In the genomic region with DNA sequence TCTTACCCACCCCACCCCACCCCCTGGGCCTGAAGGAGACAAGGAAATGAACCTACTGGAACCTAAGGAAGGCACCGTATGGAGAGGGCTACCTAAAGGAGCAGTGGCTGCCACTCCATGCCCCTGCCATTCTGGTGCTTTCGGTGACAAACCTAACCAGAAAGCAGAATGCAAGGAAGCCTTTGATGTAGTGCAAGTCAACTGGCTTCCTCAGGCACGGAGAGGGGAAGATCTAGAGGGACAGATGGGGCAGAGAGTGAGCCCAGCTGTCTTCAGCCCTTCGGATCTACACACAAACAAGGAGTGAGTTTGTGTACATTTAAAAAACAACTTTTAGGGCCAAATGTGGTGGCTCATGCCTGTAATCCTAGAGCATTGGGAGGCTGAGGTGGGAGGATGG, we compare ENCODE assay signal across 19 cellular contexts. TPM values are rescaled to one million over a fixed set of nuclear protein-coding genes. Genes with fewer than 3 reads are reported as not detected.
DNase-seq lines count a peak whose midpoint lies in the region; ATAC-seq and TF ChIP-seq lines count a peak whose summit lies in the region.
"Had no signal": no experiment of that assay in that cellular context is flagged by ENCODE, and none has a peak within 500 bp of the region (broad histone marks: within the 10 kb centered on the region; RNA-seq: fewer than 3 reads in every experiment).

No MANE protein-coding gene starts in this region.

- TF ChIP-seq POLR2A in spleen (IDR thresholded peaks at IDR 0.05) = no peak

- TF ChIP-seq CTCF in spleen (IDR thresholded peaks at IDR 0.05 in 8 of 11, conservative IDR thresholded peaks at IDR 0.05 in 3 of 11) (no peak), GM23338 (conservative IDR thresholded peaks at IDR 0.05; ENCODE audit: low read depth in 2 of 2) (no peak), endothelial cell (IDR thresholded peaks at IDR 0.05; ENCODE audit: unreplicated experiment) (no peak)

- H3K36me3 Mint-ChIP-seq in IgD-negative memory B cell (peaks cover 4% of the 10 kb centered on the region), GM23338 (ENCODE audit: low read depth) (no peaks in the 10 kb centered on the region), endothelial cell (ENCODE audit: low read depth, unreplicated experiment) (peaks cover 9% of the 10 kb centered on the region)
- peaks cover 80% of the 10 kb centered on the region for H3K36me3 Mint-ChIP-seq in activated T-helper 2 cell treated with anti-CD3 and anti-CD28 coated beads, Interferon-gamma antibody, Interleukin-2, Interleukin-4, amounts not matched to agents 10 μg/mL and 5 μg/mL and 100 μg/mL, durations not matched to agents 14 hours and 24 hours and 36 hours (ENCODE audit: low read depth)

- no peaks in the 10 kb centered on the region for H3K27me3 Mint-ChIP-seq in IgD-negative memory B cell
- H3K27me3 Mint-ChIP-seq in activated T-helper 2 cell treated with anti-CD3 and anti-CD28 coated beads, Interferon-gamma antibody, Interleukin-2, Interleukin-4, amounts not matched to agents 10 μg/mL and 5 μg/mL and 100 μg/mL, durations not matched to agents 14 hours and 24 hours and 36 hours (ENCODE audit: low read depth) = no peaks in the 10 kb centered on the region
- H3K27me3 Mint-ChIP-seq in GM23338 (ENCODE audit: insufficient read depth, low read depth, poor library complexity) = no peaks in the 10 kb centered on the region
- no peaks in the 10 kb centered on the region for H3K27me3 Mint-ChIP-seq in endothelial cell (ENCODE audit: unreplicated experiment)

- WGBS in spleen, 5 donors = 57 to 80% (median 69%) methylated on average over 4 of the region's 4 CpGs

- no peak overlapping the region for H2AFZ ChIP-seq in GM23338

- no peaks in the 10 kb centered on the region for H4K20me1 ChIP-seq in GM23338 (replicated peaks; ENCODE audit: insufficient read depth)
- H4K20me1 ChIP-seq: BLaER1 treated with 17β-estradiol and CSF1 and Interleukin-3, amounts not matched to agents 10 nM and 100 nM had no signal

- no peak for ATAC-seq in GM23338
- ATAC-seq: gastrocnemius medialis had no signal

- H3K4me3 Mint-ChIP-seq in IgD-negative memory B cell = peak overlapping the region; percentile 16 to 68 (median 54)
- peak overlapping the region; percentile 71 for H3K4me3 Mint-ChIP-seq in activated T-helper 2 cell treated with anti-CD3 and anti-CD28 coated beads, Interferon-gamma antibody, Interleukin-2, Interleukin-4, amounts not matched to agents 10 μg/mL and 5 μg/mL and 100 μg/mL, durations not matched to agents 14 hours and 24 hours and 36 hours (ENCODE audit: low read depth)
- no peak overlapping the region for H3K4me3 Mint-ChIP-seq in GM23338
- no peak overlapping the region for H3K4me3 Mint-ChIP-seq in endothelial cell (ENCODE audit: unreplicated experiment)

- H3K4me1 ChIP-seq in spleen (peaks cover 22 to 100% (median 65%) of the 10 kb centered on the region in 6 donors), GM23338 (ENCODE audit: insufficient read depth) (peaks cover 10% of the 10 kb centered on the region)
- H3K4me1 ChIP-seq: gastrocnemius medialis, tibial artery had no signal

- H3K4me1 Mint-ChIP-seq in IgD-negative memory B cell (peaks cover 66 to 82% (median 80%) of the 10 kb centered on the region in 3 donors), GM23338 (peaks cover 24% of the 10 kb centered on the region), endothelial cell (ENCODE audit: unreplicated experiment) (peaks cover 30% of the 10 kb centered on the region)
- H3K4me1 Mint-ChIP-seq in activated T-helper 2 cell treated with anti-CD3 and anti-CD28 coated beads, Interferon-gamma antibody, Interleukin-2, Interleukin-4, amounts not matched to agents 10 μg/mL and 5 μg/mL and 100 μg/mL, durations not matched to agents 14 hours and 24 hours and 36 hours (ENCODE audit: low read depth) = peaks cover 83% of the 10 kb centered on the region

- peak overlapping the region; percentile 20 to 89 (median 79) for H3K27ac ChIP-seq in spleen
- no peak overlapping the region for H3K27ac ChIP-seq in GM23338 (ENCODE audit: low read depth)
- H3K27ac ChIP-seq: 22Rv1; BLaER1 treated with 17β-estradiol and CSF1 and Interleukin-3, amounts not matched to agents 10 nM and 100 nM; epithelial cell of prostate; gastrocnemius medialis; left ventricle myocardium inferior; ovary; tibial artery had no signal

- no peaks in the 10 kb centered on the region for H3K9me3 ChIP-seq in spleen
- H3K9me3 ChIP-seq: BLaER1 treated with 17β-estradiol and CSF1 and Interleukin-3, amounts not matched to agents 10 nM and 100 nM; gastrocnemius medialis; left ventricle myocardium inferior; ovary; tibial artery had no signal

- H3K36me3 ChIP-seq in spleen = peaks cover 0 to 2% (median 0%) of the 10 kb centered on the region in 6 donors
- H3K36me3 ChIP-seq in GM23338 (ENCODE audit: insufficient read depth) = no peaks in the 10 kb centered on the region
- H3K36me3 ChIP-seq: gastrocnemius medialis, left ventricle myocardium inferior, ovary, tibial artery had no signal

- no peaks in the 10 kb centered on the region for H3K79me2 ChIP-seq in GM23338 (replicated peaks; ENCODE audit: insufficient read depth)

- H3K27me3 ChIP-seq in spleen (replicated peaks in 1 of 7) (no peaks in the 10 kb centered on the region), GM23338 (ENCODE audit: insufficient read depth) (no peaks in the 10 kb centered on the region)
- H3K27me3 ChIP-seq: BLaER1 treated with 17β-estradiol and CSF1 and Interleukin-3, amounts not matched to agents 10 nM and 100 nM; gastrocnemius medialis; ovary had no signal

- H3K4me3 ChIP-seq in spleen (no peak overlapping the region), GM23338 (no peak overlapping the region)
- H3K4me3 ChIP-seq: BLaER1 treated with 17β-estradiol and CSF1 and Interleukin-3, amounts not matched to agents 10 nM and 100 nM; gastrocnemius medialis; left ventricle myocardium inferior; ovary; tibial artery had no signal

- DNase-seq in NCI-H1694 treated with DMSO at 0.1 percent for 48 hours (lab: John Stamatoyannopoulos, UW) (peak; percentile 7), NCI-H1694 (lab: John Stamatoyannopoulos, UW) (no peak), spleen (no peak), GM23338 (ENCODE audit: low spot score) (no peak), endothelial cell (ENCODE audit: low spot score) (no peak), activated gamma-delta T cell (lab: John Stamatoyannopoulos, UW) (no peak)
- DNase-seq in activated T-helper 2 cell treated with anti-CD3 and anti-CD28 coated beads, Interferon-gamma antibody, Interleukin-2, Interleukin-4, amounts not matched to agents 10 μg/mL and 5 μg/mL and 100 μg/mL, durations not matched to agents 14 hours and 24 hours and 36 hours (ENCODE audit: low spot score) = no peak
- DNase-seq: DMS79 treated with DMSO at 0.1 percent for 48 hours; gastrocnemius medialis; left ventricle myocardium inferior; NCI-H2081; NCI-H82; ovary; stimulated activated CD4-positive, alpha-beta T cell treated with anti-CD3 and anti-CD28 coated beads, Interleukin-2, amount 100 ng/mL, for 48 hours; tibial artery had no signal

- H3K27ac Mint-ChIP-seq in IgD-negative memory B cell = peak overlapping the region; percentile 88 to 99 (median 90)
- H3K27ac Mint-ChIP-seq in activated T-helper 2 cell treated with anti-CD3 and anti-CD28 coated beads, Interferon-gamma antibody, Interleukin-2, Interleukin-4, amounts not matched to agents 10 μg/mL and 5 μg/mL and 100 μg/mL, durations not matched to agents 14 hours and 24 hours and 36 hours = peak overlapping the region; percentile 95
- no peak overlapping the region for H3K27ac Mint-ChIP-seq in GM23338
- H3K27ac Mint-ChIP-seq in endothelial cell (ENCODE audit: unreplicated experiment) = no peak overlapping the region

- intact Hi-C loops in activated T-helper 2 cell treated with anti-CD3 and anti-CD28 coated beads, Interferon-gamma antibody, Interleukin-2, Interleukin-4, amounts not matched to agents 10 μg/mL and 5 μg/mL and 100 μg/mL, durations not matched to agents 14 hours and 24 hours and 36 hours (cut with micrococcal nuclease) = no loop called here
- intact Hi-C loops in spleen (cut with DNase I; ENCODE audit: low total_unique reads) = no loop called here

- no peaks in the 10 kb centered on the region for H3F3A ChIP-seq in GM23338 (replicated peaks; ENCODE audit: low read depth)

- no peaks in the 10 kb centered on the region for H3K9me2 ChIP-seq in GM23338 (ENCODE audit: insufficient read depth)

- H3K9me3 Mint-ChIP-seq in IgD-negative memory B cell = peaks cover 0 to 2% (median 0%) of the 10 kb centered on the region in 3 donors
- H3K9me3 Mint-ChIP-seq in activated T-helper 2 cell treated with anti-CD3 and anti-CD28 coated beads, Interferon-gamma antibody, Interleukin-2, Interleukin-4, amounts not matched to agents 10 μg/mL and 5 μg/mL and 100 μg/mL, durations not matched to agents 14 hours and 24 hours and 36 hours = no peaks in the 10 kb centered on the region
- no peaks in the 10 kb centered on the region for H3K9me3 Mint-ChIP-seq in GM23338
- no peaks in the 10 kb centered on the region for H3K9me3 Mint-ChIP-seq in endothelial cell (ENCODE audit: unreplicated experiment)

- no peak overlapping the region for H3K4me2 ChIP-seq in GM23338

TF ChIP-seq in GM23338, 12 proteins besides CTCF, POLR2A, EP300 and RAD21:
- TF ChIP-seq JUNB (IDR thresholded peaks at IDR 0.05; ENCODE audit: unreplicated experiment) (no peak), CREB1 (CRISPR knock-in tag; IDR thresholded peaks at IDR 0.05; ENCODE audit: low read depth) (no peak)

RNA-seq across cellular contexts. Expression of gene PPP1R16B, which starts 39.5 kb away (rescaled TPM):
- polyA plus RNA-seq in IgD-negative memory B cell (68.0 TPM), spleen (10 to 100 TPM; 16.0 to 35.0 (median 16.5) TPM), GM23338 (2016; fragmentation: Nextera tagmentation; extraction: Ambion mirVana) (1.5 and 1.6 TPM in 2 replicates)
- total RNA-seq in activated T-helper 2 cell treated with anti-CD3 and anti-CD28 coated beads, Interferon-gamma antibody, Interleukin-2, Interleukin-4, amounts not matched to agents 10 μg/mL and 5 μg/mL and 100 μg/mL, durations not matched to agents 14 hours and 24 hours and 36 hours = 109 and 111 TPM in 2 replicates
- total RNA-seq in spleen (10 to 100 TPM; 35.7 to 66.0 (median 47.4) TPM), endothelial cell (ENCODE audit: unreplicated experiment) (46.9 TPM)
- 11.5 and 12.0 TPM in 2 replicates for total RNA-seq in GM23338 (2014; rRNA removed; shearing (Covaris generic))

Comparison
In these comparisons a context has a peak if more than half of its experiments do, and no peak if none do; other contexts are left out.
1. H3K27ac Mint-ChIP-seq: peak in IgD-negative memory B cell (3 of 3) and activated T-helper 2 cell treated with anti-CD3 and anti-CD28 coated beads, Interferon-gamma antibody, Interleukin-2, Interleukin-4, amounts not matched to agents 10 μg/mL and 5 μg/mL and 100 μg/mL, durations not matched to agents 14 hours and 24 hours and 36 hours (single experiment); none in GM23338 (single experiment) and endothelial cell (single experiment).
2. H3K4me3 Mint-ChIP-seq: peak in IgD-negative memory B cell (4 of 4) and activated T-helper 2 cell treated with anti-CD3 and anti-CD28 coated beads, Interferon-gamma antibody, Interleukin-2, Interleukin-4, amounts not matched to agents 10 μg/mL and 5 μg/mL and 100 μg/mL, durations not matched to agents 14 hours and 24 hours and 36 hours (single experiment); none in GM23338 (single experiment) and endothelial cell (single experiment).